In genomic region chr1:83109692-83110091, GRCh38 we compare ENCODE assay signal across 20 cellular contexts.
DNase-seq lines count a peak whose midpoint lies in the region; ATAC-seq and TF ChIP-seq lines count a peak whose summit lies in the region.
"Had no signal": no experiment of that assay in that cellular context is flagged by ENCODE, and none has a peak within 500 bp of the region (broad histone marks: within the 10 kb centered on the region; RNA-seq: fewer than 3 reads in every experiment).

No MANE protein-coding gene starts in this region.

- intact Hi-C loops in head of caudate nucleus (cut with DNase I) (no loop called here), Calu3 (cut with micrococcal nuclease; ENCODE audit: unreplicated experiment) (no loop called here), mammary epithelial cell (cut with micrococcal nuclease) (no loop called here)

- H4K20me1 ChIP-seq in GM23338 (replicated peaks; ENCODE audit: insufficient read depth) (no peaks in the 10 kb centered on the region), OCI-LY3 (ENCODE audit: insufficient read depth, low read length) (no peaks in the 10 kb centered on the region), mammary epithelial cell (ENCODE audit: insufficient read depth, low read length) (no peaks in the 10 kb centered on the region)

- H3K27me3 ChIP-seq in GM23338 (ENCODE audit: insufficient read depth) (no peaks in the 10 kb centered on the region), OCI-LY3 (ENCODE audit: low read depth, low read length) (no peaks in the 10 kb centered on the region), mammary epithelial cell (ENCODE audit: insufficient read depth, low read length) (no peaks in the 10 kb centered on the region)

- no peak overlapping the region for H3K27ac Mint-ChIP-seq in activated T-cell treated with anti-CD3 and anti-CD28 coated beads, Interleukin-2, amount 50 U/mL, for 72 hours
- peak overlapping the region; percentile 10; the same call in 1 of the 2 replicates for H3K27ac Mint-ChIP-seq in GM23338
- H3K27ac Mint-ChIP-seq in Calu3 (ENCODE audit: unreplicated experiment): no peak overlapping the region
- H3K27ac Mint-ChIP-seq: CD4-positive, alpha-beta T cell had no signal

- dilution Hi-C loops in mammary epithelial cell (cut with HindIII; ENCODE audit: low sequenced_read_pairs): no loop called here

- no peak overlapping the region for H3K4me2 ChIP-seq in GM23338
- peak overlapping the region; percentile 53 for H3K4me2 ChIP-seq in OCI-LY3 (ENCODE audit: low read length)
- H3K4me2 ChIP-seq in mammary epithelial cell (ENCODE audit: insufficient read depth, low read depth, low read length): no peak overlapping the region
- H3K4me2 ChIP-seq: A549 had no signal

- 75% methylated on average over 1 of the region's 1 CpG for WGBS in mammary epithelial cell (ENCODE audit: low coverage, missing lambda C conversion rate)

- DNase-seq in activated T-cell treated with anti-CD3 and anti-CD28 coated beads, Interleukin-2, amount 50 U/mL, for 72 hours: no peak
- no peak for DNase-seq in activated T-cell treated with anti-CD3 and anti-CD28 coated beads, Interleukin-2, amount 50 U/mL, for 4 hours
- DNase-seq in GM23338 (ENCODE audit: low spot score) (no peak), epithelial cell of esophagus (ENCODE audit: low read depth) (peak; percentile 37), head of caudate nucleus (no peak), Calu3 (no peak), mammary epithelial cell (no peak)
- DNase-seq: AML-193; Caco-2; CD4-positive, alpha-beta T cell; DMS153; DMS79; GDM1; GM23248; HCEC 1CT; KG1 had no signal

- no peak overlapping the region for H3K4me3 ChIP-seq in GM23338
- H3K4me3 ChIP-seq in OCI-LY3 (ENCODE audit: low read length): no peak overlapping the region
- H3K4me3 ChIP-seq in epithelial cell of esophagus (ENCODE audit: low read length): no peak overlapping the region
- H3K4me3 ChIP-seq in mammary epithelial cell (replicated peaks in 1 of 3; ENCODE audit: insufficient read depth in 1 of 3, low read depth in 2 of 3, low read length in 3 of 3): no peak overlapping the region
- H3K4me3 ChIP-seq: A549, GM23248 had no signal

- H3K9me3 ChIP-seq in OCI-LY3 (ENCODE audit: insufficient read depth, low read length) (no peaks in the 10 kb centered on the region), mammary epithelial cell (replicated peaks; ENCODE audit: insufficient read depth, low read length) (no peaks in the 10 kb centered on the region)
- H3K9me3 ChIP-seq: A549, Caco-2 had no signal

- H3K4me1 Mint-ChIP-seq in activated T-cell treated with anti-CD3 and anti-CD28 coated beads, Interleukin-2, amount 50 U/mL, for 72 hours (ENCODE audit: low read depth): peaks cover 8% of the 10 kb centered on the region
- H3K4me1 Mint-ChIP-seq in activated T-cell treated with anti-CD3 and anti-CD28 coated beads, Interleukin-2, amount 50 U/mL, for 4 hours (ENCODE audit: low read depth): no peaks in the 10 kb centered on the region
- H3K4me1 Mint-ChIP-seq in GM23338: peaks cover 18% of the 10 kb centered on the region
- peaks cover 20% of the 10 kb centered on the region for H3K4me1 Mint-ChIP-seq in Calu3 (ENCODE audit: low read depth, unreplicated experiment)

- H3K9ac ChIP-seq in OCI-LY3 (ENCODE audit: low read length): no peak overlapping the region
- no peak overlapping the region for H3K9ac ChIP-seq in mammary epithelial cell (ENCODE audit: insufficient read depth, low read length)
- H3K9ac ChIP-seq: GM23248 had no signal

- H3K27ac ChIP-seq in GM23338 (ENCODE audit: low read depth) (no peak overlapping the region), OCI-LY3 (ENCODE audit: low read length) (peak overlapping the region; percentile 65), mammary epithelial cell (ENCODE audit: insufficient read depth, low read depth, low read length) (no peak overlapping the region)
- H3K27ac ChIP-seq: 22Rv1, A549, C4-2B, GM23248 had no signal

- H3K4me1 ChIP-seq in GM23338 (ENCODE audit: insufficient read depth) (peaks cover 10% of the 10 kb centered on the region; the same call in 1 of the 2 replicates), OCI-LY3 (ENCODE audit: low read length) (peaks cover 28% of the 10 kb centered on the region), mammary epithelial cell (ENCODE audit: insufficient read depth, low read length) (no peaks in the 10 kb centered on the region)
- H3K4me1 ChIP-seq: A549, Caco-2 had no signal

- no peak overlapping the region for H3K4me3 Mint-ChIP-seq in activated T-cell treated with anti-CD3 and anti-CD28 coated beads, Interleukin-2, amount 50 U/mL, for 72 hours
- H3K4me3 Mint-ChIP-seq in activated T-cell treated with anti-CD3 and anti-CD28 coated beads, Interleukin-2, amount 50 U/mL, for 4 hours: no peak overlapping the region
- no peak overlapping the region for H3K4me3 Mint-ChIP-seq in GM23338
- no peak overlapping the region for H3K4me3 Mint-ChIP-seq in Calu3 (ENCODE audit: low read depth, unreplicated experiment)
- H3K4me3 Mint-ChIP-seq: CD4-positive, alpha-beta T cell had no signal

- H2AFZ ChIP-seq in GM23338 (peak overlapping the region; percentile 2; the same call in 1 of the 2 replicates), OCI-LY3 (ENCODE audit: low read depth, low read length) (no peak overlapping the region), mammary epithelial cell (ENCODE audit: low read depth, low read length) (no peak overlapping the region)
- H2AFZ ChIP-seq: GM23248 had no signal

- peak; percentile 84 to 86 for ATAC-seq in activated T-cell treated with anti-CD3 and anti-CD28 coated beads, Interleukin-2, amount 50 U/mL, for 72 hours (replicated peaks in 1 of 2)
- ATAC-seq in activated T-cell treated with anti-CD3 and anti-CD28 coated beads, Interleukin-2, amount 50 U/mL, for 4 hours: no peak
- no peak for ATAC-seq in GM23338
- ATAC-seq: A549 had no signal

- H3K36me3 Mint-ChIP-seq in activated T-cell treated with anti-CD3 and anti-CD28 coated beads, Interleukin-2, amount 50 U/mL, for 72 hours (ENCODE audit: insufficient read depth in 2 of 2): no peaks in the 10 kb centered on the region
- no peaks in the 10 kb centered on the region for H3K36me3 Mint-ChIP-seq in activated T-cell treated with anti-CD3 and anti-CD28 coated beads, Interleukin-2, amount 50 U/mL, for 4 hours (ENCODE audit: insufficient read depth)
- no peaks in the 10 kb centered on the region for H3K36me3 Mint-ChIP-seq in GM23338 (ENCODE audit: low read depth)
- no peaks in the 10 kb centered on the region for H3K36me3 Mint-ChIP-seq in Calu3 (ENCODE audit: insufficient read depth, unreplicated experiment)

- TF ChIP-seq CTCF in GM23338 (conservative IDR thresholded peaks at IDR 0.05; ENCODE audit: low read depth in 2 of 2): no peak
- TF ChIP-seq CTCF in OCI-LY3 (IDR thresholded peaks at IDR 0.05; ENCODE audit: low read depth, low read length): no peak
- TF ChIP-seq CTCF in epithelial cell of esophagus (IDR thresholded peaks at IDR 0.05; ENCODE audit: insufficient read depth, low read depth, low read length, missing control alignments): no peak
- TF ChIP-seq CTCF in Calu3 (IDR thresholded peaks at IDR 0.05; ENCODE audit: unreplicated experiment): no peak
- TF ChIP-seq CTCF in mammary epithelial cell (conservative IDR thresholded peaks at IDR 0.05 in 1 of 2, IDR thresholded peaks at IDR 0.05 in 1 of 2; ENCODE audit: extremely low read depth in 1 of 2, insufficient read depth in 1 of 2, low read depth in 1 of 2, low read length in 2 of 2): no peak

- CTCF ChIA-PET in Calu3 (lab: Charles Lee): no interaction called here
- CTCF ChIA-PET in mammary epithelial cell (lab: Charles Lee; ENCODE audit: low non-redundant PET): no interaction called here

- no peaks in the 10 kb centered on the region for H3F3A ChIP-seq in GM23338 (replicated peaks; ENCODE audit: low read depth)

- H3K36me3 ChIP-seq in GM23338 (ENCODE audit: insufficient read depth) (no peaks in the 10 kb centered on the region), OCI-LY3 (replicated peaks; ENCODE audit: low read depth, low read length) (no peaks in the 10 kb centered on the region), mammary epithelial cell (ENCODE audit: insufficient read depth, low read length) (no peaks in the 10 kb centered on the region)

- H3K79me2 ChIP-seq in GM23338 (replicated peaks; ENCODE audit: insufficient read depth): no peaks in the 10 kb centered on the region
- no peaks in the 10 kb centered on the region for H3K79me2 ChIP-seq in OCI-LY3 (ENCODE audit: low read length)
- H3K79me2 ChIP-seq in mammary epithelial cell (ENCODE audit: insufficient read depth, low read length): no peaks in the 10 kb centered on the region

- no peaks in the 10 kb centered on the region for H3K27me3 Mint-ChIP-seq in activated T-cell treated with anti-CD3 and anti-CD28 coated beads, Interleukin-2, amount 50 U/mL, for 72 hours (ENCODE audit: low read depth)
- H3K27me3 Mint-ChIP-seq in activated T-cell treated with anti-CD3 and anti-CD28 coated beads, Interleukin-2, amount 50 U/mL, for 4 hours (ENCODE audit: low read depth): no peaks in the 10 kb centered on the region
- no peaks in the 10 kb centered on the region for H3K27me3 Mint-ChIP-seq in GM23338 (ENCODE audit: insufficient read depth, low read depth, poor library complexity)
- no peaks in the 10 kb centered on the region for H3K27me3 Mint-ChIP-seq in Calu3 (ENCODE audit: unreplicated experiment)
- H3K27me3 Mint-ChIP-seq: CD4-positive, alpha-beta T cell had no signal

- H3K9me3 Mint-ChIP-seq in activated T-cell treated with anti-CD3 and anti-CD28 coated beads, Interleukin-2, amount 50 U/mL, for 72 hours: peaks cover 2% of the 10 kb centered on the region in 2 donors
- no peaks in the 10 kb centered on the region for H3K9me3 Mint-ChIP-seq in activated T-cell treated with anti-CD3 and anti-CD28 coated beads, Interleukin-2, amount 50 U/mL, for 4 hours
- no peaks in the 10 kb centered on the region for H3K9me3 Mint-ChIP-seq in GM23338
- peaks cover 4% of the 10 kb centered on the region for H3K9me3 Mint-ChIP-seq in Calu3 (ENCODE audit: low read depth, unreplicated experiment)
- H3K9me3 Mint-ChIP-seq: CD4-positive, alpha-beta T cell had no signal

- in situ Hi-C loops in mammary epithelial cell (cut with MboI; ENCODE audit: low sequenced_read_pairs in 2 of 2): no loop called here

- 0 out of 2 replicates have a peak, but pooled peaks cover under 1% of the 10 kb centered on the region for H3K9me2 ChIP-seq in GM23338 (ENCODE audit: insufficient read depth)

- BruUV-seq in Calu3 (replicated peaks; lab: Mats Ljungman, UMichigan) (no TSS peak), mammary epithelial cell (replicated peaks; lab: Mats Ljungman, UMichigan) (no TSS peak)

TF ChIP-seq in GM23338, 12 proteins besides CTCF, POLR2A, EP300 and RAD21 (continues in another document):
- no peak for TF ChIP-seq ETS1 (IDR thresholded peaks at IDR 0.05)
- TF ChIP-seq CREB1 (CRISPR knock-in tag; IDR thresholded peaks at IDR 0.05; ENCODE audit: low read depth): no peak
- TF ChIP-seq EZH2phosphoT487 (IDR thresholded peaks at IDR 0.05; ENCODE audit: unreplicated experiment): no peak

Comparison
In these comparisons a context has a peak if more than half of its experiments do, and no peak if none do; other contexts are left out.
1. ATAC-seq: peak in activated T-cell treated with anti-CD3 and anti-CD28 coated beads, Interleukin-2, amount 50 U/mL, for 72 hours (2 of 2); none in activated T-cell treated with anti-CD3 and anti-CD28 coated beads, Interleukin-2, amount 50 U/mL, for 4 hours (0 of 2) and GM23338 (single experiment).